17 cellular contexts compared by ENCODE assay signal in genomic region chr16:54331241-54332002, GRCh38. TPM values are rescaled to one million over a fixed set of nuclear protein-coding genes. Genes with fewer than 3 reads are reported as not detected.
"Had no signal": no experiment of that assay in that cellular context is flagged by ENCODE, and none has a peak within 500 bp of the region (broad histone marks: within the 10 kb centered on the region; RNA-seq: fewer than 3 reads in every experiment).

No MANE protein-coding gene starts in this region.

- H3K4me3 Mint-ChIP-seq: activated naive CD8-positive, alpha-beta T cell treated with anti-CD3 and anti-CD28 coated beads for 36 hours; central memory CD8-positive, alpha-beta T cell; natural killer cell treated with Interleukin-12 subunit alpha and Interleukin-12 subunit beta and Interleukin-15 and Interleukin-18, amount 100 ng/mL, for 72 hours had no signal

- H3K9me3 Mint-ChIP-seq: activated naive CD8-positive, alpha-beta T cell treated with anti-CD3 and anti-CD28 coated beads for 36 hours; brain; central memory CD8-positive, alpha-beta T cell; natural killer cell treated with Interleukin-12 subunit alpha and Interleukin-12 subunit beta and Interleukin-15 and Interleukin-18, amount 100 ng/mL, for 72 hours had no signal

- H3K4me3 ChIP-seq: psoas muscle, spleen, thoracic aorta, upper lobe of right lung had no signal

- H3K9me3 ChIP-seq: psoas muscle, spleen, thoracic aorta, upper lobe of right lung had no signal

- H3K27me3 ChIP-seq: upper lobe of right lung had no signal

- H3K4me1 ChIP-seq: psoas muscle, spleen, upper lobe of right lung had no signal

- ATAC-seq: left ventricle myocardium superior; natural killer cell treated with Interleukin-12 subunit alpha and Interleukin-12 subunit beta and Interleukin-15 and Interleukin-18, amount 100 ng/mL, for 72 hours; psoas muscle; sciatic nerve; upper lobe of right lung had no signal

- DNase-seq: activated CD4-positive, alpha-beta T cell treated with anti-CD3 and anti-CD28 coated beads, Interleukin-2, amount 50 U/mL, for 1 hour; activated CD8-positive, alpha-beta memory T cell treated with anti-CD3 and anti-CD28 coated beads for 24 hours; activated naive CD8-positive, alpha-beta T cell treated with anti-CD3 and anti-CD28 coated beads for 36 hours; cortex of kidney; effector CD8-positive, alpha-beta T cell; foreskin melanocyte; head of caudate nucleus; left ventricle myocardium superior; mesenchymal stem cell; psoas muscle; spleen; upper lobe of right lung had no signal

- H3K36me3 Mint-ChIP-seq: activated naive CD8-positive, alpha-beta T cell treated with anti-CD3 and anti-CD28 coated beads for 36 hours; brain; natural killer cell treated with Interleukin-12 subunit alpha and Interleukin-12 subunit beta and Interleukin-15 and Interleukin-18, amount 100 ng/mL, for 72 hours had no signal

- H3K27ac Mint-ChIP-seq: activated naive CD8-positive, alpha-beta T cell treated with anti-CD3 and anti-CD28 coated beads for 36 hours; natural killer cell treated with Interleukin-12 subunit alpha and Interleukin-12 subunit beta and Interleukin-15 and Interleukin-18, amount 100 ng/mL, for 72 hours had no signal

- H3K36me3 ChIP-seq: spleen, thoracic aorta, upper lobe of right lung had no signal

- H3K27ac ChIP-seq: psoas muscle, spleen, thoracic aorta, upper lobe of right lung had no signal

- H3K4me1 Mint-ChIP-seq: activated naive CD8-positive, alpha-beta T cell treated with anti-CD3 and anti-CD28 coated beads for 36 hours; central memory CD8-positive, alpha-beta T cell had no signal

RNA-seq across cellular contexts. Expression of gene IRX3, which starts 44.8 kb away (rescaled TPM):
- total RNA-seq: activated naive CD8-positive, alpha-beta T cell treated with anti-CD3 and anti-CD28 coated beads for 36 hours; natural killer cell treated with Interleukin-12 subunit alpha and Interleukin-12 subunit beta and Interleukin-15 and Interleukin-18, amount 100 ng/mL, for 72 hours had no signal
